Comparison of ENCODE assay signal across 8 cellular contexts in the genomic region with DNA sequence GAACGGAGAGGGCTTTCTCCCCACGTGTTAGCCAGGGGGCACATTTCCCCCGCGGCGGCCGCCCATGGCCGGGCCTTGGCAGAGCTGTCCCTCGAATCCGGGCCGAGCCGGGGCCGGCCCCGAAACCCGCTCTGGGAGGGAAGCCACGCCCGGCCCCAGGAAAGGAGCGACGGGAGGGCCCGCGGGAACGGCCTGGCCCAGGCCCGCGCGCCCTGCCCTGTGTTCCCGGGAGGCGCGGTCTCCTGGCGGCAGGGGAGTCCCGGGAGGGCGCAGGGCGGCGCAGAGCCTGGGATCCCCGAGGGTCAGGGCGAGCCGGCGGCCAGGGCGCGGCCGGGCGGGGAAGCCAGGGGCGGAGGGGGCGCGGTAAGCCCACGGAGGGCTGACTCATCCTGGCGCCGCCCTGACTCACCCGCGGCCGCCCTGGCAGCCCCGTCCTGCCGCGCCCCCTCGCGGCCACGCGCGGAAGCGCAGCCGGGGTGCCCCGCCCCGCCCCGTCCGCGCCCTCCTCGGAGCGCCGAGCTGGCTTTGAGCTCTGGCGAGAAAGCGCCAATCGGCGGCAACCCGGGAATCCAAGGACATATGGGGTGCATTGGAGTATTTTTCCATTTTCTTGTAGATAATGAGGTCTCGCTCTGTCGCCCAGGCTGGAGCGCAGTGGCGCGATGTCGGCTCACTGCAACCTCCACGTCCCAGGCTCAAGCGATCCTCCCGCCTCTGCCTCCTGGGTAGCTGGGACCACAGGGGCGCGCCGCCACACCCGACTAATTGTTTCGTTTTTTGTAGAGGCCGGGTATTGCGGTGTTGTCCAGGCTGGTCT. TPM values are rescaled to one million over a fixed set of nuclear protein-coding genes. Genes with fewer than 3 reads are reported as not detected.
DNase-seq lines count a peak whose midpoint lies in the region; ATAC-seq, FAIRE-seq and TF ChIP-seq lines count a peak whose summit lies in the region.

No MANE protein-coding gene starts in this region.

- dilution Hi-C loops in keratinocyte (cut with MboI; ENCODE audit: extremely low pct_ligation_motif_present, low sequenced_read_pairs): no loop called here

- H3K4me3 ChIP-seq in GM12875 (ENCODE audit: low read depth, low read length): peak overlapping the region; percentile 47
- peak overlapping the region; percentile 5 to 56 (median 44) for H3K4me3 ChIP-seq in keratinocyte (ENCODE audit: control insufficient read depth in 2 of 3, extremely low read depth in 1 of 3, insufficient read depth in 2 of 3, low read depth in 1 of 3, low read length in 3 of 3)

- peak overlapping the region; percentile 95 for H3K9ac ChIP-seq in keratinocyte (ENCODE audit: control insufficient read depth, extremely low read depth, insufficient read depth, low read length)

- peak; percentile 71 for ATAC-seq in HG02610 (IDR thresholded peaks at IDR 0.05; ENCODE audit: unreplicated experiment)

- H3K9me1 ChIP-seq in keratinocyte (ENCODE audit: control insufficient read depth, extremely low read depth, insufficient read depth, low read length): no peaks in the 10 kb centered on the region

- H3K27me3 ChIP-seq in keratinocyte (ENCODE audit: control insufficient read depth, extremely low read depth, insufficient read depth, low read length): no peaks in the 10 kb centered on the region

- no peaks in the 10 kb centered on the region for H3K79me2 ChIP-seq in keratinocyte (ENCODE audit: control insufficient read depth, insufficient read depth, low read length)

- H3K9me3 ChIP-seq in keratinocyte (ENCODE audit: control insufficient read depth, low read depth, low read length): no peaks in the 10 kb centered on the region

- peak; percentile 95 for TF ChIP-seq CTCF in GM12875 (IDR thresholded peaks at IDR 0.05; ENCODE audit: borderline replicate concordance, insufficient read depth, low read depth, low read length)
- peak; percentile 53 to 89 (median 60) for TF ChIP-seq CTCF in keratinocyte (optimal IDR thresholded peaks at IDR 0.05 in 1 of 3, IDR thresholded peaks at IDR 0.05 in 1 of 3, conservative IDR thresholded peaks at IDR 0.05 in 1 of 3; ENCODE audit: extremely low read depth in 1 of 3, insufficient read depth in 2 of 3, low read length in 3 of 3)

- DNase-seq in NCI-H146 (lab: John Stamatoyannopoulos, UW) (peak; percentile 91), keratinocyte (ENCODE audit: low read depth, low spot score) (no peak), OCI-M2 (lab: John Stamatoyannopoulos, UW; ENCODE audit: unreplicated experiment) (no peak)
- DNase-seq in activated CD4-positive, CD25-positive, alpha-beta regulatory T cell treated with anti-CD3 and anti-CD28 coated beads, Interleukin-2, amount 50 U/mL, for 16 hours (ENCODE audit: low read depth, low spot score): peak; percentile 60
- peak; percentile 77 for DNase-seq in central memory CD4-positive, alpha-beta T cell
- peak; percentile 85 for DNase-seq in stimulated activated CD4-positive, alpha-beta T cell treated with anti-CD3 and anti-CD28 coated beads, Interleukin-12 subunit alpha, Interleukin-12 subunit beta, amount 100 ng/mL, for 4 hours

- H3K36me3 ChIP-seq in keratinocyte (ENCODE audit: control insufficient read depth in 2 of 2, extremely low read depth in 1 of 2, insufficient read depth in 2 of 2, low read length in 2 of 2): no peaks in the 10 kb centered on the region

- H4K20me1 ChIP-seq in keratinocyte (ENCODE audit: control insufficient read depth, extremely low read depth, insufficient read depth, low read length): no peaks in the 10 kb centered on the region

- H3K27ac ChIP-seq in keratinocyte (ENCODE audit: control insufficient read depth, insufficient read depth, low read length): peak overlapping the region; percentile 96

- peak overlapping the region; percentile 87 for H3K4me2 ChIP-seq in keratinocyte (ENCODE audit: control insufficient read depth, extremely low read depth, insufficient read depth, low read depth, low read length)

- peak overlapping the region; percentile 7 for H2AFZ ChIP-seq in keratinocyte (ENCODE audit: control insufficient read depth, low read length)

- peaks cover 46% of the 10 kb centered on the region for H3K4me1 ChIP-seq in keratinocyte (ENCODE audit: control insufficient read depth, extremely low read depth, insufficient read depth, low read length)

- FAIRE-seq in keratinocyte (lab: Jason Lieb, UNC): no peak

RNA-seq across cellular contexts. Expression of a gene that starts 31.8 kb away (rescaled TPM):
- 0.74 to 1.9 TPM (median 0.81 TPM) in 3 replicates for polyA plus RNA-seq in keratinocyte
- polyA plus RNA-seq in keratinocyte (2011; ENCODE audit: low read depth): 2.2 TPM
- polyA plus RNA-seq in keratinocyte (2011; cell fraction: cytosol; rRNA removed): 1.8 and 3.2 TPM in 2 replicates
- polyA plus RNA-seq in keratinocyte (2011; cell fraction: nucleus; rRNA removed): 3.3 and 9.0 TPM in 2 replicates
- 1.7 and 9.6 TPM in 2 replicates for polyA plus RNA-seq in keratinocyte (2012; ENCODE audit: low replicate concordance)
- polyA minus RNA-seq in keratinocyte: 1.2 to 5.2 TPM (median 4.6 TPM) in 3 replicates
- polyA minus RNA-seq in keratinocyte (2011; cell fraction: cytosol; rRNA and poly(A)+ RNA removed): 5.6 TPM
- 1.5 and 2.1 TPM in 2 replicates for polyA minus RNA-seq in keratinocyte (2011; cell fraction: nucleus; rRNA and poly(A)+ RNA removed)

Comparison
In these comparisons a context has a peak if more than half of its experiments do, and no peak if none do; other contexts are left out.
1. DNase-seq: peak in NCI-H146 (single experiment), activated CD4-positive, CD25-positive, alpha-beta regulatory T cell treated with anti-CD3 and anti-CD28 coated beads, Interleukin-2, amount 50 U/mL, for 16 hours (single experiment), central memory CD4-positive, alpha-beta T cell (single experiment) and stimulated activated CD4-positive, alpha-beta T cell treated with anti-CD3 and anti-CD28 coated beads, Interleukin-12 subunit alpha, Interleukin-12 subunit beta, amount 100 ng/mL, for 4 hours (single experiment); none in keratinocyte (single experiment) and OCI-M2 (single experiment).